Comparison of ENCODE assay signal across 1 cellular context in the genomic region with DNA sequence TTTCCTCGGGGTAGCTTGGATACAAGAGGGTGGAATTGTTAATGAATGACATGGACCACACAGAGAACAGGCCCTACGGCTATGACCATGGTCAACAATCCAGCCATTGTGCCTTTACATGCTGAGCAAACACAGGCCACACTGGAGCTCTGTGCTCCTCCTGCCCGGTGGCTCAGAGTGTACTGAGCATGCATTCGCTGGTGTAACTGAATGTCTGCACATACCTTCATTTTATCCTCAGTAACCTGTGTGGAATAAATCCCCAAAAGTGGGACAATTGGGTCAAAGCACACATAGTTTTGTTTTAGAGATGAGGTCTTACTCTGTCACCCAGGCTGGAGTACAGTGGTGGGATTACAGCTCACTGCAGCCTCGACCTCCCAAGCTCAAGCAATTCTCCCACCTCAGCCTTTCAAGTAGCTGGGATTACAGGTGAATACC.
TF ChIP-seq lines count a peak whose summit lies in the region.

No MANE protein-coding gene starts in this region.

TF ChIP-seq in HepG2, 621 proteins besides CTCF, POLR2A, EP300 and RAD21 (continued from another document and continues in another):
- TF ChIP-seq ZNF281 (CRISPR knock-in tag; IDR thresholded peaks at IDR 0.05; ENCODE audit: borderline replicate concordance) (no peak), PCBP1 (IDR thresholded peaks at IDR 0.05; ENCODE audit: borderline replicate concordance, low read depth, low read length) (no peak), KLF13 (CRISPR knock-in tag; IDR thresholded peaks at IDR 0.05) (no peak), E2F1 (CRISPR knock-in tag; IDR thresholded peaks at IDR 0.05) (no peak), TFE3 (CRISPR knock-in tag; IDR thresholded peaks at IDR 0.05) (peak; percentile 54; the same call in 1 of the 2 replicates), MED1 (CRISPR knock-in tag; IDR thresholded peaks at IDR 0.05) (peak; percentile 69; the same call in 1 of the 2 replicates), MLLT10 (CRISPR knock-in tag; IDR thresholded peaks at IDR 0.05) (no peak), GATA4 (IDR thresholded peaks at IDR 0.05; ENCODE audit: borderline replicate concordance, low read depth) (no peak), ATF7-NPFF (CRISPR knock-in tag; IDR thresholded peaks at IDR 0.05; ENCODE audit: low read depth) (no peak), HDAC2 (CRISPR knock-in tag; IDR thresholded peaks at IDR 0.05) (peak; percentile 74), ZNF337 (CRISPR knock-in tag; IDR thresholded peaks at IDR 0.05; ENCODE audit: borderline replicate concordance, low read depth) (no peak), TMF1 (CRISPR knock-in tag; IDR thresholded peaks at IDR 0.05; ENCODE audit: low read depth) (no peak), MED8 (CRISPR knock-in tag; IDR thresholded peaks at IDR 0.05; ENCODE audit: insufficient replicate concordance) (no peak), ISX (CRISPR knock-in tag; conservative IDR thresholded peaks at IDR 0.05) (no peak), SRSF1 (optimal IDR thresholded peaks at IDR 0.05; ENCODE audit: low read depth, low read length) (no peak), SMC3 (IDR thresholded peaks at IDR 0.05; ENCODE audit: low read length) (no peak), ZSCAN5A (CRISPR knock-in tag; IDR thresholded peaks at IDR 0.05; ENCODE audit: borderline replicate concordance) (no peak), ZBTB33 (CRISPR knock-in tag; IDR thresholded peaks at IDR 0.05) (peak; percentile 33; the same call in 1 of the 2 replicates), SMAD9 (CRISPR knock-in tag; IDR thresholded peaks at IDR 0.05) (no peak), LBX2 (CRISPR knock-in tag; IDR thresholded peaks at IDR 0.05; ENCODE audit: borderline replicate concordance) (no peak), ZNF33B (CRISPR knock-in tag; IDR thresholded peaks at IDR 0.05) (no peak), TRIM22 (IDR thresholded peaks at IDR 0.05) (no peak), DMAP1 (CRISPR knock-in tag; IDR thresholded peaks at IDR 0.05) (peak; percentile 46; the same call in 1 of the 2 replicates), AKAP8 (CRISPR knock-in tag; IDR thresholded peaks at IDR 0.05) (no peak), ZNF180 (CRISPR knock-in tag; IDR thresholded peaks at IDR 0.05; ENCODE audit: borderline replicate concordance, low read depth) (no peak), FOXC1 (CRISPR knock-in tag; IDR thresholded peaks at IDR 0.05; ENCODE audit: borderline replicate concordance) (peak; percentile 40; the same call in 1 of the 2 replicates), LCORL (IDR thresholded peaks at IDR 0.05) (no peak), LCORL (CRISPR knock-in tag; IDR thresholded peaks at IDR 0.05) (peak; percentile 52; the same call in 1 of the 2 replicates), ZKSCAN8 (CRISPR knock-in tag; IDR thresholded peaks at IDR 0.05; ENCODE audit: borderline replicate concordance) (peak; percentile 50; the same call in 1 of the 2 replicates), GPN1 (CRISPR knock-in tag; IDR thresholded peaks at IDR 0.05; ENCODE audit: borderline replicate concordance) (no peak), EEA1 (CRISPR knock-in tag; IDR thresholded peaks at IDR 0.05; ENCODE audit: borderline replicate concordance) (no peak), ZNF790 (CRISPR knock-in tag; IDR thresholded peaks at IDR 0.05; ENCODE audit: borderline replicate concordance) (no peak), FOXA3 (CRISPR knock-in tag; IDR thresholded peaks at IDR 0.05) (peak; percentile 81), RORA (CRISPR knock-in tag; IDR thresholded peaks at IDR 0.05) (no peak), ZFP36L1 (CRISPR knock-in tag; IDR thresholded peaks at IDR 0.05) (no peak), ATM (IDR thresholded peaks at IDR 0.05; ENCODE audit: borderline replicate concordance) (no peak), MIER2 (CRISPR knock-in tag; IDR thresholded peaks at IDR 0.05) (peak; percentile 41; the same call in 1 of the 2 replicates), SP2 (CRISPR knock-in tag; IDR thresholded peaks at IDR 0.05) (no peak), ZNF331 (CRISPR knock-in tag; IDR thresholded peaks at IDR 0.05) (peak; percentile 75)
- TF ChIP-seq, protein P1, sequence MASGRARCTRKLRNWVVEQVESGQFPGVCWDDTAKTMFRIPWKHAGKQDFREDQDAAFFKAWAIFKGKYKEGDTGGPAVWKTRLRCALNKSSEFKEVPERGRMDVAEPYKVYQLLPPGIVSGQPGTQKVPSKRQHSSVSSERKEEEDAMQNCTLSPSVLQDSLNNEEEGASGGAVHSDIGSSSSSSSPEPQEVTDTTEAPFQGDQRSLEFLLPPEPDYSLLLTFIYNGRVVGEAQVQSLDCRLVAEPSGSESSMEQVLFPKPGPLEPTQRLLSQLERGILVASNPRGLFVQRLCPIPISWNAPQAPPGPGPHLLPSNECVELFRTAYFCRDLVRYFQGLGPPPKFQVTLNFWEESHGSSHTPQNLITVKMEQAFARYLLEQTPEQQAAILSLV (CRISPR knock-in tag; IDR thresholded peaks at IDR 0.05; ENCODE audit: borderline replicate concordance): no peak
- TF ChIP-seq, protein P2, sequence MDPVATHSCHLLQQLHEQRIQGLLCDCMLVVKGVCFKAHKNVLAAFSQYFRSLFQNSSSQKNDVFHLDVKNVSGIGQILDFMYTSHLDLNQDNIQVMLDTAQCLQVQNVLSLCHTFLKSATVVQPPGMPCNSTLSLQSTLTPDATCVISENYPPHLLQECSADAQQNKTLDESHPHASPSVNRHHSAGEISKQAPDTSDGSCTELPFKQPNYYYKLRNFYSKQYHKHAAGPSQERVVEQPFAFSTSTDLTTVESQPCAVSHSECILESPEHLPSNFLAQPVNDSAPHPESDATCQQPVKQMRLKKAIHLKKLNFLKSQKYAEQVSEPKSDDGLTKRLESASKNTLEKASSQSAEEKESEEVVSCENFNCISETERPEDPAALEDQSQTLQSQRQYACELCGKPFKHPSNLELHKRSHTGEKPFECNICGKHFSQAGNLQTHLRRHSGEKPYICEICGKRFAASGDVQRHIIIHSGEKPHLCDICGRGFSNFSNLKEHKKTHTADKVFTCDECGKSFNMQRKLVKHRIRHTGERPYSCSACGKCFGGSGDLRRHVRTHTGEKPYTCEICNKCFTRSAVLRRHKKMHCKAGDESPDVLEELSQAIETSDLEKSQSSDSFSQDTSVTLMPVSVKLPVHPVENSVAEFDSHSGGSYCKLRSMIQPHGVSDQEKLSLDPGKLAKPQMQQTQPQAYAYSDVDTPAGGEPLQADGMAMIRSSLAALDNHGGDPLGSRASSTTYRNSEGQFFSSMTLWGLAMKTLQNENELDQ (CRISPR knock-in tag; IDR thresholded peaks at IDR 0.05; ENCODE audit: borderline replicate concordance): peak; percentile 70; the same call in 1 of the 2 replicates
- TF ChIP-seq, protein P3, sequence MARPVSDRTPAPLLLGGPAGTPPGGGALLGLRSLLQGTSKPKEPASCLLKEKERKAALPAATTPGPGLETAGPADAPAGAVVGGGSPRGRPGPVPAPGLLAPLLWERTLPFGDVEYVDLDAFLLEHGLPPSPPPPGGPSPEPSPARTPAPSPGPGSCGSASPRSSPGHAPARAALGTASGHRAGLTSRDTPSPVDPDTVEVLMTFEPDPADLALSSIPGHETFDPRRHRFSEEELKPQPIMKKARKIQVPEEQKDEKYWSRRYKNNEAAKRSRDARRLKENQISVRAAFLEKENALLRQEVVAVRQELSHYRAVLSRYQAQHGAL (CRISPR knock-in tag; IDR thresholded peaks at IDR 0.05; ENCODE audit: not compliant biosample characterization): no peak
